1 cellular context compared by ENCODE assay signal in genomic region chr3:197083486-197083885, GRCh38.
TF ChIP-seq lines count a peak whose summit lies in the region.

No MANE protein-coding gene starts in this region.

TF ChIP-seq in SK-N-SH, 30 proteins besides CTCF, POLR2A, EP300 and RAD21 (continued from another document):
- TF ChIP-seq USF2 (IDR thresholded peaks at IDR 0.05; ENCODE audit: borderline replicate concordance, low read depth, low read length) = no peak
- no peak for TF ChIP-seq REST (IDR thresholded peaks at IDR 0.05; ENCODE audit: low read depth, low read length)
- TF ChIP-seq USF1 (IDR thresholded peaks at IDR 0.05; ENCODE audit: borderline replicate concordance, low read depth) = no peak
- no peak for TF ChIP-seq ZBTB33 (IDR thresholded peaks at IDR 0.05; ENCODE audit: borderline replicate concordance, low read depth)
- no peak for TF ChIP-seq SMC3 (IDR thresholded peaks at IDR 0.05; ENCODE audit: low read depth, low read length)
- no peak for TF ChIP-seq GABPA (IDR thresholded peaks at IDR 0.05; ENCODE audit: low read depth)
- TF ChIP-seq POLR2AphosphoS5 (IDR thresholded peaks at IDR 0.05; ENCODE audit: low read depth, low read length) = no peak
- TF ChIP-seq EZH2phosphoT487 (IDR thresholded peaks at IDR 0.05; ENCODE audit: borderline replicate concordance, low read depth) = no peak
- TF ChIP-seq YY1 (IDR thresholded peaks at IDR 0.05; ENCODE audit: low read depth) = no peak
- TF ChIP-seq MAX (IDR thresholded peaks at IDR 0.05; ENCODE audit: low read depth) = 0 out of 2 replicates have a peak, but pooled peaks have one; percentile 42
- TF ChIP-seq FOSL2 (IDR thresholded peaks at IDR 0.05; ENCODE audit: borderline replicate concordance, low read depth) = peak; percentile 90
- TF ChIP-seq MEF2A (IDR thresholded peaks at IDR 0.05; ENCODE audit: borderline replicate concordance, low read depth) = peak; percentile 56; the same call in 1 of the 2 replicates
- no peak for TF ChIP-seq FOXM1 (IDR thresholded peaks at IDR 0.05; ENCODE audit: low read depth)
- no peak for TF ChIP-seq ELF1 (IDR thresholded peaks at IDR 0.05)
- TF ChIP-seq NRF1 (IDR thresholded peaks at IDR 0.05; ENCODE audit: low read depth, low read length) = no peak
- TF ChIP-seq PBX3 (IDR thresholded peaks at IDR 0.05) = peak; percentile 81
- no peak for TF ChIP-seq RFX5 (IDR thresholded peaks at IDR 0.05; ENCODE audit: low read length)
- peak; percentile 67 for TF ChIP-seq JUND (IDR thresholded peaks at IDR 0.05)
- TF ChIP-seq NFIC (IDR thresholded peaks at IDR 0.05; ENCODE audit: borderline replicate concordance) = no peak
- no peak for TF ChIP-seq FOXJ3 (CRISPR knock-in tag; IDR thresholded peaks at IDR 0.05)
- TF ChIP-seq SIN3A (IDR thresholded peaks at IDR 0.05; ENCODE audit: borderline replicate concordance, low read depth, low read length) = no peak
